ENCODE assay signal across 16 cellular contexts in the genomic region with DNA sequence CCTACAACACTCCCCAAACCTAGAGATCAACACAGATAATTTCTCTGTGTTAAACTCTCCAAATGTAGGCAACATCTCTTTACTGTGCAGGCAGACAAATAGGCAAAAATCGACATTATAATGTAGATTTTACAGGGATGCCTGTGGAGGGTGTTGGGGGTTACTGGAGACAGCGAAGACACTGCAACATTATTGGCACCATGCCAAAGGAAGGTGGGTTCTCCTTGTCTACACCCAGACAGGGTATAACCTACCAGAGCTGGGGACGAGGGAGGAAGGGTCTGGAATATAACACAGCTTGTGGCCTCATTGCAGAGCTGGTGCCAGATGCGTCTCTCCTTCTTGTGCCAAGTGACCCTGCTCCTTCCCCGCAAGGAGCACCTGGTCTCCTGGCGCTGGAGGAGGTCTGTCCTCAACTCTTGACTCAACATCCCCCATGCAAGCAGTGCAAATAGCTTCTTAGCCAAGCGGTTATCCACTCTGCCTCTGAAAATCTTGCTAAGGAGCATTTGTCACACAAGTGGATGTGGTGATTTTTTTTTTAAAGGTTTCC.
DNase-seq lines count a peak whose midpoint lies in the region; ATAC-seq, FAIRE-seq and TF ChIP-seq lines count a peak whose summit lies in the region.
"Had no signal": no experiment of that assay in that cellular context is flagged by ENCODE, and none has a peak within 500 bp of the region (broad histone marks: within the 10 kb centered on the region; RNA-seq: fewer than 3 reads in every experiment).

No MANE protein-coding gene starts in this region.

- H3K4me3 ChIP-seq in GM23338 (no peak overlapping the region), K562 (no peak overlapping the region)
- H3K4me3 ChIP-seq: BLaER1 treated with 17β-estradiol and CSF1 and Interleukin-3, amounts not matched to agents 10 nM and 100 nM had no signal

- peaks cover 4% of the 10 kb centered on the region for H3K27me3 Mint-ChIP-seq in GM23338 (ENCODE audit: insufficient read depth, low read depth, poor library complexity)

- no peak overlapping the region for H3K27ac ChIP-seq in GM23338 (ENCODE audit: low read depth)
- no peak overlapping the region for H3K27ac ChIP-seq in K562 (ENCODE audit: extremely low read depth, low read depth, low read length)
- no peak overlapping the region for H3K27ac ChIP-seq in foreskin keratinocyte
- H3K27ac ChIP-seq: BLaER1 treated with 17β-estradiol and CSF1 and Interleukin-3, amounts not matched to agents 10 nM and 100 nM; KMS-11 had no signal

- TF ChIP-seq CTCF in GM23338 (conservative IDR thresholded peaks at IDR 0.05; ENCODE audit: low read depth in 2 of 2) (no peak), K562 (IDR thresholded peaks at IDR 0.05 in 2 of 3, conservative IDR thresholded peaks at IDR 0.05 in 1 of 3; ENCODE audit: insufficient read depth in 2 of 3, low read depth in 1 of 3, low read length in 3 of 3) (no peak), foreskin keratinocyte (conservative IDR thresholded peaks at IDR 0.05) (no peak)

- H3K36me3 Mint-ChIP-seq in GM23338 (ENCODE audit: low read depth) = no peaks in the 10 kb centered on the region
- H3K36me3 Mint-ChIP-seq: CD8-positive, alpha-beta T cell; IgD-negative memory B cell had no signal

- H3K79me2 ChIP-seq in GM23338 (replicated peaks; ENCODE audit: insufficient read depth) = no peaks in the 10 kb centered on the region
- H3K79me2 ChIP-seq in K562 (ENCODE audit: control insufficient read depth, insufficient read depth, low read length) = no peaks in the 10 kb centered on the region

- no peak for TF ChIP-seq POLR2A in K562 (conservative IDR thresholded peaks at IDR 0.05)

- H3K4me1 ChIP-seq in GM23338 (ENCODE audit: insufficient read depth) (no peaks in the 10 kb centered on the region), K562 (replicated peaks in 1 of 2; ENCODE audit: control insufficient read depth in 2 of 2, insufficient read depth in 2 of 2, low read length in 2 of 2) (no peaks in the 10 kb centered on the region), foreskin keratinocyte (no peaks in the 10 kb centered on the region)

- WGBS in K562 (ENCODE audit: insufficient coverage, low coverage, missing lambda C conversion rate) = 0% methylated on average over 7 of the region's 7 CpGs

- intact Hi-C loops in K562 (cut with micrococcal nuclease) = no loop called here

- H3K4me3 Mint-ChIP-seq in GM23338 = no peak overlapping the region
- H3K4me3 Mint-ChIP-seq: B cell; CD8-positive, alpha-beta T cell; HFFc6; IgD-negative memory B cell had no signal

- H3K4me1 Mint-ChIP-seq in GM23338 = peaks cover 9% of the 10 kb centered on the region
- H3K4me1 Mint-ChIP-seq: B cell had no signal

- CTCF ChIA-PET in K562 (lab: Yijun Ruan, JAX; ENCODE audit: low intra/inter-chr PET ratio) = no interaction called here

- H3K9me2 ChIP-seq in GM23338 (ENCODE audit: insufficient read depth) = peaks cover 7% of the 10 kb centered on the region; the same call in 1 of the 2 replicates

- TF ChIP-seq RAD21 in K562 (CRISPR knock-in tag; conservative IDR thresholded peaks at IDR 0.05 in 1 of 2, IDR thresholded peaks at IDR 0.05 in 1 of 2) = no peak

- BruUV-seq in K562 (replicated peaks; lab: Mats Ljungman, UMichigan) = no TSS peak

- no peak overlapping the region for H3K27ac Mint-ChIP-seq in GM23338
- H3K27ac Mint-ChIP-seq: B cell; CD8-positive, alpha-beta T cell; HFFc6; IgD-negative memory B cell had no signal

- no peak for FAIRE-seq in K562 (lab: Jason Lieb, UNC)
- FAIRE-seq: HTR-8/SVneo had no signal

- H3K9ac ChIP-seq in K562 (ENCODE audit: insufficient read depth in 1 of 2, low read depth in 2 of 2, low read length in 2 of 2) = no peak overlapping the region
- H3K9ac ChIP-seq: BLaER1 treated with 17β-estradiol and CSF1 and Interleukin-3, amounts not matched to agents 10 nM and 100 nM; KMS-11 had no signal

- no peaks in the 10 kb centered on the region for H3K9me3 ChIP-seq in K562 (replicated peaks; ENCODE audit: control insufficient read depth, insufficient read depth, low read depth, low read length)
- H3K9me3 ChIP-seq: BLaER1 treated with 17β-estradiol and CSF1 and Interleukin-3, amounts not matched to agents 10 nM and 100 nM had no signal

- in situ Hi-C loops in K562 (cut with MboI) = loop anchor here (25.0 kb wide), 1 partner anchor 758 kb away; no protein-coding TSS in a partner anchor

- DNase-seq in NCI-H82 (lab: John Stamatoyannopoulos, UW) (peak; percentile 51), NCI-H82 treated with DMSO at 0.1 percent for 48 hours (lab: John Stamatoyannopoulos, UW; ENCODE audit: unreplicated experiment) (no peak), GM23338 (ENCODE audit: low spot score) (no peak), K562 (ENCODE audit: extremely low read depth in 1 of 4, low spot score in 3 of 4) (no peak), foreskin keratinocyte (no peak)
- DNase-seq: Calu3; CD8-positive, alpha-beta T cell; GF-D8; HCEC 1CT; HFFc6 had no signal

- POLR2A ChIA-PET in K562 (lab: Yijun Ruan, JAX) = no interaction called here

- H3K9me1 ChIP-seq in K562 (ENCODE audit: control insufficient read depth, insufficient read depth, low read length) = no peaks in the 10 kb centered on the region

- no peaks in the 10 kb centered on the region for H3K9me3 Mint-ChIP-seq in GM23338
- H3K9me3 Mint-ChIP-seq: CD8-positive, alpha-beta T cell had no signal

- H4K20me1 ChIP-seq in GM23338 (replicated peaks; ENCODE audit: insufficient read depth) (no peaks in the 10 kb centered on the region), K562 (replicated peaks; ENCODE audit: control insufficient read depth, insufficient read depth, low read length) (no peaks in the 10 kb centered on the region)
- H4K20me1 ChIP-seq: BLaER1 treated with 17β-estradiol and CSF1 and Interleukin-3, amounts not matched to agents 10 nM and 100 nM had no signal

- 0 out of 2 replicates have a peak overlapping the region, but pooled peaks have one; percentile 38 for H2AFZ ChIP-seq in GM23338
- no peak overlapping the region for H2AFZ ChIP-seq in K562 (ENCODE audit: low read depth, low read length)

- H3K4me2 ChIP-seq in GM23338 (no peak overlapping the region), K562 (ENCODE audit: insufficient read depth, low read length) (no peak overlapping the region)
- H3K4me2 ChIP-seq: BLaER1 treated with 17β-estradiol and CSF1 and Interleukin-3, amounts not matched to agents 10 nM and 100 nM; KMS-11 had no signal

- H3K36me3 ChIP-seq in GM23338 (ENCODE audit: insufficient read depth) = no peaks in the 10 kb centered on the region
- H3K36me3 ChIP-seq in K562 (ENCODE audit: control insufficient read depth, insufficient read depth, low read length) = no peaks in the 10 kb centered on the region
- H3K36me3 ChIP-seq: BLaER1 treated with 17β-estradiol and CSF1 and Interleukin-3, amounts not matched to agents 10 nM and 100 nM had no signal

- H3K27me3 ChIP-seq in GM23338 (ENCODE audit: insufficient read depth) (no peaks in the 10 kb centered on the region), K562 (ENCODE audit: control insufficient read depth in 2 of 2, insufficient read depth in 2 of 2, low read length in 2 of 2) (peaks cover 0 to 17% of the 10 kb centered on the region in 2 experiments; a peak in 2 of 5 replicates), foreskin keratinocyte (peaks cover 6% of the 10 kb centered on the region)
- H3K27me3 ChIP-seq: BLaER1 treated with 17β-estradiol and CSF1 and Interleukin-3, amounts not matched to agents 10 nM and 100 nM had no signal

- H3F3A ChIP-seq in GM23338 (replicated peaks; ENCODE audit: low read depth) = no peaks in the 10 kb centered on the region

- ATAC-seq in GM23338 (no peak), K562 (no peak), HG02885 (IDR thresholded peaks at IDR 0.05; ENCODE audit: poor library complexity, unreplicated experiment) (no peak), foreskin keratinocyte (no peak)
- ATAC-seq: CD8-positive, alpha-beta T cell had no signal

- no peak for TF ChIP-seq EP300 in K562 (IDR thresholded peaks at IDR 0.05; ENCODE audit: low read length)

TF ChIP-seq in K562, 482 proteins besides CTCF, POLR2A, EP300 and RAD21:
- TF ChIP-seq NFIC (IDR thresholded peaks at IDR 0.05) (peak; percentile 97), ZNF146 (CRISPR knock-in tag; IDR thresholded peaks at IDR 0.05; ENCODE audit: unreplicated experiment) (no peak), MTA2 (IDR thresholded peaks at IDR 0.05; ENCODE audit: low read depth) (no peak), SMAD1 (IDR thresholded peaks at IDR 0.05; ENCODE audit: low read depth, low read length, partially characterized antibody) (peak; percentile 33), GABPB2 (CRISPR knock-in tag; conservative IDR thresholded peaks at IDR 0.05) (no peak), ZNF583 (CRISPR knock-in tag; IDR thresholded peaks at IDR 0.05) (no peak), NFIX (CRISPR knock-in tag; IDR thresholded peaks at IDR 0.05; ENCODE audit: low read depth) (peak; percentile 92), ZNF561 (CRISPR knock-in tag; conservative IDR thresholded peaks at IDR 0.05) (no peak)
